Comparison of ENCODE assay signal across 8 cellular contexts in genomic region chr1:23098463-23099170, GRCh38.
DNase-seq lines count a peak whose midpoint lies in the region; ATAC-seq and TF ChIP-seq lines count a peak whose summit lies in the region.

No MANE protein-coding gene starts in this region.

- H3K36me3 Mint-ChIP-seq in activated T-helper 17 cell treated with anti-CD3 and anti-CD28 coated beads, Interleukin-2, amount 50 U/mL, for 72 hours (ENCODE audit: low read depth) = peaks cover 20% of the 10 kb centered on the region

- peak; percentile 57 for TF ChIP-seq CTCF in LNCAP (IDR thresholded peaks at IDR 0.05)
- TF ChIP-seq CTCF in transverse colon (IDR thresholded peaks at IDR 0.05) = peak; percentile 87 to 96 (median 93)

- no peak overlapping the region for H2BK15ac ChIP-seq in neuronal stem cell (ENCODE audit: low read length)

- peaks cover 8 to 50% of the 10 kb centered on the region in 2 donors for H3K36me3 ChIP-seq in neuronal stem cell (replicated peaks in 1 of 2; ENCODE audit: control insufficient read depth in 2 of 2, insufficient read depth in 2 of 2, low read length in 2 of 2)
- H3K36me3 ChIP-seq in transverse colon = peaks cover 0 to 8% (median 4%) of the 10 kb centered on the region in 4 donors

- peak overlapping the region; percentile 5 for H3K27ac Mint-ChIP-seq in activated T-helper 17 cell treated with anti-CD3 and anti-CD28 coated beads, Interleukin-2, amount 50 U/mL, for 72 hours

- no peak overlapping the region for H3K23ac ChIP-seq in neuronal stem cell (ENCODE audit: low read depth, low read length, poor library complexity)

- H3K27ac ChIP-seq in neuronal stem cell (replicated peaks; ENCODE audit: low read length) (no peak overlapping the region), transverse colon (no peak overlapping the region)

- no peak overlapping the region for H3K4me2 ChIP-seq in neuronal stem cell (ENCODE audit: insufficient read depth, low read length, poor library complexity, severe bottlenecking)

- WGBS in neuronal stem cell (ENCODE audit: extremely low coverage in 2 of 2, insufficient read length in 2 of 2, insufficient replicate concordance in 1 of 2), 2 donors = no CpG with 5 or more reads among the region's 12 CpGs
- 42 to 46% methylated on average over 9 to 12 of the region's 12 CpGs for WGBS in transverse colon (ENCODE audit: low coverage in 1 of 2), 2 donors

- peak overlapping the region; percentile 9 for H3K4me3 Mint-ChIP-seq in activated T-helper 17 cell treated with anti-CD3 and anti-CD28 coated beads, Interleukin-2, amount 50 U/mL, for 72 hours

- no peak overlapping the region for H2BK5ac ChIP-seq in neuronal stem cell (ENCODE audit: low read length)

- H2AFZ ChIP-seq in neuronal stem cell (ENCODE audit: low read length) = no peak overlapping the region

- no peak overlapping the region for H2AK5ac ChIP-seq in neuronal stem cell (ENCODE audit: low read depth, low read length)

- H3K27me3 ChIP-seq in neuronal stem cell (ENCODE audit: control insufficient read depth in 3 of 3, insufficient read depth in 3 of 3, low read depth in 1 of 3, low read length in 3 of 3) (no peaks in the 10 kb centered on the region), transverse colon (no peaks in the 10 kb centered on the region)

- peaks cover 3 to 12% of the 10 kb centered on the region in 2 donors for H3K4me1 ChIP-seq in neuronal stem cell (ENCODE audit: control insufficient read depth in 2 of 2, insufficient read depth in 1 of 2, low read depth in 1 of 2, low read length in 2 of 2)
- H3K4me1 ChIP-seq in transverse colon = peaks cover 28 to 56% (median 34%) of the 10 kb centered on the region in 4 donors

- no peaks in the 10 kb centered on the region for H3K9me3 Mint-ChIP-seq in activated T-helper 17 cell treated with anti-CD3 and anti-CD28 coated beads, Interleukin-2, amount 50 U/mL, for 72 hours

- H3K4ac ChIP-seq in neuronal stem cell (ENCODE audit: low read length) = no peak overlapping the region

- in situ Hi-C loops in transverse colon (cut with MboI; ENCODE audit: low pct_ligation_motif_present in 1 of 4, low pct_unique_long_range_greater_than_20kb in 1 of 4, low sequenced_read_pairs in 3 of 4) = loop anchor here in 3 of 4 donors (5.0 kb wide), 1 partner anchor 89 kb away; no protein-coding TSS in a partner anchor

- no peak overlapping the region for H3K18ac ChIP-seq in neuronal stem cell (ENCODE audit: low read length)

- H3K4me3 ChIP-seq in neuronal stem cell (ENCODE audit: low read length in 2 of 2) (no peak overlapping the region), transverse colon (no peak overlapping the region)

- ATAC-seq in activated T-helper 17 cell treated with anti-CD3 and anti-CD28 coated beads, Interleukin-2, amount 50 U/mL, for 72 hours (replicated peaks) = no peak
- ATAC-seq in HG02763 (IDR thresholded peaks at IDR 0.05; ENCODE audit: unreplicated experiment) = no peak

- no peaks in the 10 kb centered on the region for H3K27me3 Mint-ChIP-seq in activated T-helper 17 cell treated with anti-CD3 and anti-CD28 coated beads, Interleukin-2, amount 50 U/mL, for 72 hours

- TF ChIP-seq EP300 in transverse colon (IDR thresholded peaks at IDR 0.05; ENCODE audit: low read depth) = no peak

- no peaks in the 10 kb centered on the region for H3K79me1 ChIP-seq in neuronal stem cell (ENCODE audit: low read depth, low read length)

- H2BK12ac ChIP-seq in neuronal stem cell (ENCODE audit: low read length) = no peak overlapping the region

- H3K9me3 ChIP-seq in neuronal stem cell (replicated peaks in 1 of 2; ENCODE audit: control insufficient read depth in 2 of 2, insufficient read depth in 1 of 2, low read depth in 1 of 2, low read length in 2 of 2) (no peaks in the 10 kb centered on the region), transverse colon (no peaks in the 10 kb centered on the region)

- H3K4me1 Mint-ChIP-seq in activated T-helper 17 cell treated with anti-CD3 and anti-CD28 coated beads, Interleukin-2, amount 50 U/mL, for 72 hours = peaks cover 37% of the 10 kb centered on the region

- DNase-seq in DMS153 (lab: John Stamatoyannopoulos, UW) (peak; percentile 58), RPMI8226 (peak; percentile 73), fibroblast of the conjunctiva (ENCODE audit: low read depth) (peak; percentile 66), neuronal stem cell (ENCODE audit: low spot score) (peak; percentile 73), transverse colon (peak; percentile 65)

- no peak for TF ChIP-seq POLR2A in transverse colon (IDR thresholded peaks at IDR 0.05)

- H2BK120ac ChIP-seq in neuronal stem cell (ENCODE audit: low read depth, low read length) = no peak overlapping the region

- no peak overlapping the region for H4K8ac ChIP-seq in neuronal stem cell (ENCODE audit: low read depth, low read length)

- H4K91ac ChIP-seq in neuronal stem cell (ENCODE audit: low read depth, low read length, poor library complexity) = no peak overlapping the region

- intact Hi-C loops in transverse colon (cut with DNase I; ENCODE audit: low total_unique reads) = loop anchor here (1.0 kb wide), 1 partner anchor 87 kb away; no protein-coding TSS in a partner anchor

- no peak overlapping the region for H3K14ac ChIP-seq in neuronal stem cell (ENCODE audit: low read length)

- H3K9ac ChIP-seq in neuronal stem cell (ENCODE audit: low read depth, low read length, poor library complexity) = no peak overlapping the region
